Comparison of ENCODE assay signal across 8 cellular contexts in genomic region chr15:89893027-89893426, GRCh38. TPM values are rescaled to one million over a fixed set of nuclear protein-coding genes. Genes with fewer than 3 reads are reported as not detected.
DNase-seq lines count a peak whose midpoint lies in the region; ATAC-seq and TF ChIP-seq lines count a peak whose summit lies in the region.

No MANE protein-coding gene starts in this region.

- peak overlapping the region; percentile 99 for H3K27ac Mint-ChIP-seq in activated CD8-positive, alpha-beta T cell treated with anti-CD3 and anti-CD28 coated beads for 36 hours

- peak overlapping the region; percentile 86 for H3K27ac ChIP-seq in stomach smooth muscle (ENCODE audit: low read length)

- no peaks in the 10 kb centered on the region for H3K9me3 Mint-ChIP-seq in activated CD8-positive, alpha-beta T cell treated with anti-CD3 and anti-CD28 coated beads for 36 hours

- H3K36me3 Mint-ChIP-seq in activated CD8-positive, alpha-beta T cell treated with anti-CD3 and anti-CD28 coated beads for 36 hours (ENCODE audit: low read depth), result peaks cover 14% of the 10 kb centered on the region

- H3K9ac ChIP-seq in iPS-15b (ENCODE audit: low read depth, low read length) (peak overlapping the region; percentile 94), stomach smooth muscle (ENCODE audit: low read length in 2 of 2) (peak overlapping the region; percentile 94 to 97)

- POLR2A ChIA-PET in activated CD8-positive, alpha-beta T cell treated with anti-CD3 and anti-CD28 coated beads for 36 hours (lab: Charles Lee), result interaction anchor here (0.8 to 1.5 kb wide), 3 partner anchors 19 to 209 kb away, joined by 3 to 5 read pairs (median 3); partner anchors contain the start of gene IDH2

- H3K27me3 ChIP-seq in iPS-15b (ENCODE audit: control insufficient read depth, insufficient read depth, low read length), result no peaks in the 10 kb centered on the region
- no peaks in the 10 kb centered on the region for H3K27me3 ChIP-seq in stomach smooth muscle (ENCODE audit: control insufficient read depth in 1 of 2, insufficient read depth in 2 of 2, low read length in 2 of 2)

- intact Hi-C loops in activated CD8-positive, alpha-beta T cell treated with anti-CD3 and anti-CD28 coated beads for 36 hours (cut with micrococcal nuclease), result loop anchor here (5.0 to 10.0 kb wide), 3 partner anchors 112 to 204 kb away; partner anchors contain the start of gene ZNF710

- H3K36me3 ChIP-seq in iPS-15b (ENCODE audit: control insufficient read depth, insufficient read depth, low read length) (peaks cover 5% of the 10 kb centered on the region), stomach smooth muscle (ENCODE audit: control insufficient read depth in 2 of 2, insufficient read depth in 2 of 2, low read length in 2 of 2) (peaks cover 9 to 11% of the 10 kb centered on the region in 2 donors)

- peaks cover 28% of the 10 kb centered on the region for H3K4me1 Mint-ChIP-seq in activated CD8-positive, alpha-beta T cell treated with anti-CD3 and anti-CD28 coated beads for 36 hours (ENCODE audit: low read depth)

- H3K9me3 ChIP-seq in iPS-15b (ENCODE audit: control insufficient read depth, insufficient read depth, low read length) (no peaks in the 10 kb centered on the region), stomach smooth muscle (ENCODE audit: control insufficient read depth in 2 of 2, low read length in 2 of 2) (no peaks in the 10 kb centered on the region)

- peak overlapping the region; percentile 91 for H3K4me3 ChIP-seq in iPS-15b (ENCODE audit: low read depth, low read length)
- peak overlapping the region; percentile 94 to 97 for H3K4me3 ChIP-seq in stomach smooth muscle (ENCODE audit: low read length in 2 of 2)

- peak overlapping the region; percentile 100 for H3K4me3 Mint-ChIP-seq in activated CD8-positive, alpha-beta T cell treated with anti-CD3 and anti-CD28 coated beads for 36 hours

- no peaks in the 10 kb centered on the region for H3K4me1 ChIP-seq in iPS-15b (ENCODE audit: control insufficient read depth, insufficient read depth, low read length)
- peaks cover 6% of the 10 kb centered on the region for H3K4me1 ChIP-seq in stomach smooth muscle (ENCODE audit: control insufficient read depth, insufficient read depth, low read length)

- no peaks in the 10 kb centered on the region for H3K27me3 Mint-ChIP-seq in activated CD8-positive, alpha-beta T cell treated with anti-CD3 and anti-CD28 coated beads for 36 hours

- peak; percentile 51 for DNase-seq in SIG-M5 treated with dmso at 0.1 percent for 504 hours (lab: John Stamatoyannopoulos, UW; ENCODE audit: unreplicated experiment)
- no peak for DNase-seq in SIG-M5 (lab: John Stamatoyannopoulos, UW)
- no peak for DNase-seq in activated CD8-positive, alpha-beta T cell treated with anti-CD3 and anti-CD28 coated beads for 36 hours
- DNase-seq in germinal center (ENCODE audit: low spot score), result no peak

- no peak for ATAC-seq in activated CD8-positive, alpha-beta T cell treated with anti-CD3 and anti-CD28 coated beads for 36 hours
- ATAC-seq in GM21529 (IDR thresholded peaks at IDR 0.05; ENCODE audit: unreplicated experiment) (no peak), HG02642 (IDR thresholded peaks at IDR 0.05; ENCODE audit: poor library complexity, unreplicated experiment) (no peak)

- CTCF ChIA-PET in activated CD8-positive, alpha-beta T cell treated with anti-CD3 and anti-CD28 coated beads for 36 hours (lab: Charles Lee), result interaction anchor here (1.6 kb wide), 1 partner anchor 17 kb away, joined by 4 read pairs; no protein-coding TSS in a partner anchor

- TF ChIP-seq CTCF in activated CD8-positive, alpha-beta T cell treated with anti-CD3 and anti-CD28 coated beads for 36 hours (IDR thresholded peaks at IDR 0.05), result no peak

RNA-seq across cellular contexts. Expression of gene AP3S2, which starts 0.8 kb away (rescaled TPM):
- total RNA-seq in activated CD8-positive, alpha-beta T cell treated with anti-CD3 and anti-CD28 coated beads for 36 hours, result 10 to 100 TPM; 20.3 to 23.0 TPM

RNA-seq across cellular contexts. Expression of gene ARPIN, which starts 19.7 kb away (rescaled TPM):
- not detected for total RNA-seq in activated CD8-positive, alpha-beta T cell treated with anti-CD3 and anti-CD28 coated beads for 36 hours
